Comparison of ENCODE assay signal across 9 cellular contexts in genomic region chr15:24772709-24773373, GRCh38.
A peak's percentile ranks its signal among the peaks of the same experiment; 100 is the strongest.
DNase-seq lines count a peak whose midpoint lies in the region; ATAC-seq, FAIRE-seq and TF ChIP-seq lines count a peak whose summit lies in the region.
"Had no signal": no experiment of that assay in that cellular context is flagged by ENCODE, and none has a peak within 500 bp of the region (broad histone marks: within the 10 kb centered on the region; RNA-seq: fewer than 3 reads in every experiment).

No MANE protein-coding gene starts in this region.

- H3K27ac ChIP-seq in GM12878 (ENCODE audit: control insufficient read depth, insufficient read depth) (no peak overlapping the region), urinary bladder (ENCODE audit: low read depth) (no peak overlapping the region)

- in situ Hi-C loops in GM12878 (cut with MboI) = no loop called here

- BruUV-seq in GM12878 (replicated peaks; lab: Mats Ljungman, UMichigan) = no TSS peak

- H3K9ac ChIP-seq in GM12878 (ENCODE audit: control insufficient read depth, insufficient read depth, low read length) = no peak overlapping the region

- POLR2A ChIA-PET in GM12878 (lab: Charles Lee) = no interaction called here

- DNase-seq in T-helper 9 cell (peak; percentile 42), GM12878 (ENCODE audit: low read depth, low spot score) (no peak), hypothalamus (lab: John Stamatoyannopoulos, UW) (peak in 50 of 51 donors; percentile 3 to 90 (median 61)), retina (peak; percentile 88), NCI-H1417 treated with DMSO at 0.1 percent for 48 hours (lab: John Stamatoyannopoulos, UW) (no peak)

- H3K27me3 ChIP-seq in GM12878 (replicated peaks in 1 of 2; ENCODE audit: control insufficient read depth in 2 of 2, insufficient read depth in 2 of 2, low read length in 1 of 2) = no peaks in the 10 kb centered on the region

- no peak for FAIRE-seq in GM12878 (lab: Jason Lieb, UNC)

- H4K20me1 ChIP-seq in GM12878 (ENCODE audit: control insufficient read depth, insufficient read depth) = no peaks in the 10 kb centered on the region

- no peak for TF ChIP-seq POLR2A in GM12878 (IDR thresholded peaks at IDR 0.05; ENCODE audit: low read depth, low read length)

- H3K9me3 ChIP-seq in GM12878 (replicated peaks; ENCODE audit: control insufficient read depth, insufficient read depth, low read length) = no peaks in the 10 kb centered on the region; the same call in 2 of the 3 replicates

- H3K79me2 ChIP-seq in GM12878 (ENCODE audit: control insufficient read depth, insufficient read depth, low read length) = no peaks in the 10 kb centered on the region

- WGBS in GM12878 (ENCODE audit: insufficient coverage, insufficient replicate concordance, low lambda C conversion rate, missing lambda C conversion rate) = 63% methylated on average over 47 of the region's 47 CpGs
- 29% methylated on average over 47 of the region's 47 CpGs for WGBS in urinary bladder

- intact Hi-C loops in GM12878 (cut with micrococcal nuclease; ENCODE audit: unreplicated experiment) = no loop called here

- peak; percentile 59 for ATAC-seq in GM21576 (IDR thresholded peaks at IDR 0.05; ENCODE audit: unreplicated experiment)
- no peak for ATAC-seq in GM12878
- no peak for ATAC-seq in GM19328 (IDR thresholded peaks at IDR 0.05; ENCODE audit: unreplicated experiment)
- ATAC-seq: Panc1 had no signal

- H3K36me3 ChIP-seq in GM12878 (ENCODE audit: control insufficient read depth in 2 of 2, insufficient read depth in 2 of 2, low read length in 1 of 2) (no peaks in the 10 kb centered on the region), urinary bladder (ENCODE audit: insufficient read depth) (no peaks in the 10 kb centered on the region)

- no peak overlapping the region for H2AFZ ChIP-seq in GM12878 (ENCODE audit: control insufficient read depth, low read depth, low read length)

- SMC1A ChIA-PET in GM12878 (lab: Charles Lee; ENCODE audit: uncharacterized antibody, unreplicated experiment) = no interaction called here

- RAD21 ChIA-PET in GM12878 (lab: Charles Lee; ENCODE audit: unreplicated experiment) = no interaction called here

- no peak for TF ChIP-seq CTCF in GM12878 (IDR thresholded peaks at IDR 0.05 in 2 of 3, conservative IDR thresholded peaks at IDR 0.05 in 1 of 3; ENCODE audit: control insufficient read depth in 2 of 3, extremely low read depth in 1 of 3, insufficient read depth in 1 of 3, low read depth in 3 of 3, low read length in 3 of 3)

- H3K4me3 ChIP-seq in GM12878 = no peak overlapping the region
- peak overlapping the region; percentile 27 for H3K4me3 ChIP-seq in urinary bladder (ENCODE audit: low read depth, low read length)

- no peak for TF ChIP-seq EP300 in GM12878 (IDR thresholded peaks at IDR 0.05; ENCODE audit: borderline replicate concordance in 1 of 2, control insufficient read depth in 1 of 2, low read depth in 2 of 2, low read length in 2 of 2)

- CTCF ChIA-PET in GM12878 (lab: Yijun Ruan, JAX) = no interaction called here

- TF ChIP-seq RAD21 in GM12878 (IDR thresholded peaks at IDR 0.05; ENCODE audit: insufficient read depth, low read depth, low read length) = no peak

- H3K4me1 ChIP-seq in GM12878 (ENCODE audit: control insufficient read depth, insufficient read depth, low read length) = no peaks in the 10 kb centered on the region
- H3K4me1 ChIP-seq in urinary bladder (ENCODE audit: insufficient read depth) = no peaks in the 10 kb centered on the region

- H3K4me2 ChIP-seq in GM12878 (ENCODE audit: control insufficient read depth, insufficient read depth) = no peak overlapping the region

TF ChIP-seq in GM12878, 131 proteins besides CTCF, POLR2A, EP300 and RAD21:
- 0 out of 2 replicates have a peak, but pooled peaks have one; percentile 44 for TF ChIP-seq GABPA (IDR thresholded peaks at IDR 0.05; ENCODE audit: low read depth)
- TF ChIP-seq YY1 (IDR thresholded peaks at IDR 0.05; ENCODE audit: low read depth, low read length) = peak; percentile 42; the same call in 1 of the 2 replicates
- peak; percentile 45 for TF ChIP-seq USF1 (IDR thresholded peaks at IDR 0.05; ENCODE audit: borderline replicate concordance, extremely low read length, insufficient read depth, low read depth, low read length)
- TF ChIP-seq YBX1 (IDR thresholded peaks at IDR 0.05) = no peak
- TF ChIP-seq CREB1 (IDR thresholded peaks at IDR 0.05; ENCODE audit: low read depth) = peak; percentile 30; the same call in 1 of the 2 replicates

Comparison
In these comparisons a context has a peak if more than half of its experiments do, and no peak if none do; other contexts are left out.
1. DNase-seq: peak in T-helper 9 cell (single experiment), hypothalamus (50 of 51) and retina (single experiment); none in GM12878 (single experiment) and NCI-H1417 treated with DMSO at 0.1 percent for 48 hours (single experiment).